25 cellular contexts compared by ENCODE assay signal in the genomic region with DNA sequence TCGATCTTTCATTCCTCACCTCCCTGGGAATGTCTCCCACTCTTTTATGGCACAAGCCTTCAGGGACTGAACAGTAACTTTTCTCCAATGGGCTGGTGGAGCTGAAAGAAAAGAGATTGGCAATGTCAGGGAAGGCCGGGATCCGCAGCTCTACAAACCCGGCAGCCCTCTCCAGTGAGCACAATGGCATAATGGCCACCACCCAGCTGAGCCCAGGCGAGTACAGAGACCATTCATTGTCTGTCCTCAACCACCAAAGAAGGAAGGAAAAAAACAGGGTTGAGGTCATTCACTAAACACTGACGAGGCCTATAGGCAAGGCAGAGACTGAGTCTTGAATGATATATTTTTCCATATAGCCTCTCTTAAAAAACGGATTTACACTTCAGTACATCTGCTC. TPM values are rescaled to one million over a fixed set of nuclear protein-coding genes. Genes with fewer than 3 reads are reported as not detected.
A peak's percentile ranks its signal among the peaks of the same experiment; 100 is the strongest.
DNase-seq lines count a peak whose midpoint lies in the region; ATAC-seq and TF ChIP-seq lines count a peak whose summit lies in the region.
"Had no signal": no experiment of that assay in that cellular context is flagged by ENCODE, and none has a peak within 500 bp of the region (broad histone marks: within the 10 kb centered on the region; RNA-seq: fewer than 3 reads in every experiment).

No MANE protein-coding gene starts in this region.

- H3K9ac ChIP-seq in neuronal stem cell (ENCODE audit: low read depth, low read length, poor library complexity), result no peak overlapping the region
- H3K9ac ChIP-seq: GM23248, parathyroid adenoma had no signal

- no peak overlapping the region for H2BK120ac ChIP-seq in neuronal stem cell (ENCODE audit: low read depth, low read length)

- H3K36me3 Mint-ChIP-seq in Calu3 (ENCODE audit: insufficient read depth, unreplicated experiment) (peaks cover 17% of the 10 kb centered on the region), osteocyte (ENCODE audit: unreplicated experiment) (no peaks in the 10 kb centered on the region)
- peaks cover 0 to 3% of the 10 kb centered on the region in 2 donors for H3K36me3 Mint-ChIP-seq in stimulated activated naive B cell treated with anti-CD40 and anti-IgM and Interleukin-4, amounts not matched to agents 10 μg/mL and 1 μg/mL and 100 μg/mL, for 72 hours
- H3K36me3 Mint-ChIP-seq: naive B cell; stimulated activated memory B cell treated with anti-CD40 and anti-IgM and Interleukin-4, amounts not matched to agents 10 μg/mL and 1 μg/mL and 100 μg/mL, for 72 hours had no signal

- H3K9me3 ChIP-seq in OCI-LY7 (ENCODE audit: low read length) (peaks cover 8% of the 10 kb centered on the region; the same call in 1 of the 2 replicates), ectodermal cell (ENCODE audit: control insufficient read depth, low read length) (no peaks in the 10 kb centered on the region), neuronal stem cell (replicated peaks in 1 of 2; ENCODE audit: control insufficient read depth in 2 of 2, insufficient read depth in 1 of 2, low read depth in 1 of 2, low read length in 2 of 2) (peaks cover 0 to 3% of the 10 kb centered on the region in 2 donors), spleen (peaks cover 0 to 4% (median 0%) of the 10 kb centered on the region in 8 donors)
- H3K9me3 ChIP-seq: thyroid gland had no signal

- H2BK15ac ChIP-seq in neuronal stem cell (ENCODE audit: low read length), result no peak overlapping the region

- H3K9me2 ChIP-seq in OCI-LY7 (ENCODE audit: insufficient read depth, low read length), result no peaks in the 10 kb centered on the region

- H3K23ac ChIP-seq in neuronal stem cell (ENCODE audit: low read depth, low read length, poor library complexity), result no peak overlapping the region

- BruUV-seq in Calu3 (replicated peaks; lab: Mats Ljungman, UMichigan), result no TSS peak
- no TSS peak for BruUV-seq in OCI-LY7 (replicated peaks; lab: Mats Ljungman, UMichigan)

- H3K27me3 ChIP-seq in ectodermal cell (ENCODE audit: control insufficient read depth, insufficient read depth, low read length, poor library complexity, severe bottlenecking) (no peaks in the 10 kb centered on the region), neuronal stem cell (ENCODE audit: control insufficient read depth in 3 of 3, insufficient read depth in 3 of 3, low read depth in 1 of 3, low read length in 3 of 3) (no peaks in the 10 kb centered on the region), spleen (replicated peaks in 1 of 7) (peaks cover 0 to 13% (median 0%) of the 10 kb centered on the region in 7 donors)
- H3K27me3 ChIP-seq: hepatocyte, thyroid gland had no signal

- no peak overlapping the region for H3K18ac ChIP-seq in neuronal stem cell (ENCODE audit: low read length)

- no peak overlapping the region for H2BK5ac ChIP-seq in neuronal stem cell (ENCODE audit: low read length)

- ATAC-seq in GM18517 (IDR thresholded peaks at IDR 0.05; ENCODE audit: unreplicated experiment), result no peak
- ATAC-seq in stimulated activated naive B cell treated with anti-CD40 and anti-IgM and Interleukin-4, amounts not matched to agents 10 μg/mL and 1 μg/mL and 100 μg/mL, for 72 hours (replicated peaks), result no peak
- ATAC-seq: stimulated activated memory B cell treated with anti-CD40 and anti-IgM and Interleukin-4, amounts not matched to agents 10 μg/mL and 1 μg/mL and 100 μg/mL, for 72 hours had no signal

- TF ChIP-seq CTCF in Calu3 (IDR thresholded peaks at IDR 0.05; ENCODE audit: unreplicated experiment) (no peak), OCI-LY7 (conservative IDR thresholded peaks at IDR 0.05; ENCODE audit: low read length) (no peak), osteocyte (IDR thresholded peaks at IDR 0.05) (no peak), spleen (IDR thresholded peaks at IDR 0.05 in 8 of 11, conservative IDR thresholded peaks at IDR 0.05 in 3 of 11) (no peak)

- no peak overlapping the region for H2AK5ac ChIP-seq in neuronal stem cell (ENCODE audit: low read depth, low read length)

- POLR2A ChIA-PET in OCI-LY7 (lab: Charles Lee), result interaction anchor here (1.0 kb wide), 1 partner anchor 18 kb away, joined by 4 read pairs; no protein-coding TSS in a partner anchor

- peaks cover 36% of the 10 kb centered on the region for H3K4me1 Mint-ChIP-seq in Calu3 (ENCODE audit: low read depth, unreplicated experiment)
- H3K4me1 Mint-ChIP-seq in osteocyte (ENCODE audit: unreplicated experiment), result peaks cover 14% of the 10 kb centered on the region
- H3K4me1 Mint-ChIP-seq in stimulated activated naive B cell treated with anti-CD40 and anti-IgM and Interleukin-4, amounts not matched to agents 10 μg/mL and 1 μg/mL and 100 μg/mL, for 72 hours, result peaks cover 9 to 17% of the 10 kb centered on the region in 2 donors

- DNase-seq in Calu3 (no peak), OCI-LY7 (ENCODE audit: low spot score) (no peak), neuronal stem cell (ENCODE audit: low spot score) (peak; percentile 35), osteocyte (ENCODE audit: extremely low spot score, unreplicated experiment) (no peak), spleen (no peak)
- no peak for DNase-seq in stimulated activated naive B cell treated with anti-CD40 and anti-IgM and Interleukin-4, amounts not matched to agents 10 μg/mL and 1 μg/mL and 100 μg/mL, for 72 hours
- DNase-seq: activated CD4-positive, CD25-positive, alpha-beta regulatory T cell treated with anti-CD3 and anti-CD28 coated beads, Interleukin-2, amount 50 U/mL, for 72 hours; activated naive CD4-positive, alpha-beta T cell treated with anti-CD3 and anti-CD28 coated beads, Interleukin-2, amount 50 U/mL, for 16 hours; activated T-cell treated with anti-CD3 and anti-CD28 coated beads, Interleukin-2, amount 50 U/mL, for 24 hours; GM23248; KG1; kidney; naive B cell; NCI-H1930; NCI-H510A treated with DMSO at 0.1 percent for 48 hours; RPMI8226; thyroid gland had no signal

- intact Hi-C loops in Calu3 (cut with micrococcal nuclease; ENCODE audit: unreplicated experiment) (loop anchor here (5.0 to 10.0 kb wide), 2 partner anchors 91 to 254 kb away; no protein-coding TSS in a partner anchor), OCI-LY7 (cut with micrococcal nuclease; ENCODE audit: unreplicated experiment) (loop anchor here (5.0 kb wide), 1 partner anchor 294 kb away; a partner anchor contains a TSS), spleen (cut with DNase I; ENCODE audit: low total_unique reads) (no loop called here)

- H2AFZ ChIP-seq in OCI-LY7 (ENCODE audit: low read length) (no peak overlapping the region), neuronal stem cell (ENCODE audit: low read length) (peak overlapping the region; percentile 18)
- H2AFZ ChIP-seq: GM23248, hepatocyte, parathyroid adenoma had no signal

- peak overlapping the region; percentile 91 for H3K27ac Mint-ChIP-seq in Calu3 (ENCODE audit: unreplicated experiment)
- no peak overlapping the region for H3K27ac Mint-ChIP-seq in osteocyte (ENCODE audit: unreplicated experiment)
- no peak overlapping the region for H3K27ac Mint-ChIP-seq in stimulated activated naive B cell treated with anti-CD40 and anti-IgM and Interleukin-4, amounts not matched to agents 10 μg/mL and 1 μg/mL and 100 μg/mL, for 72 hours
- H3K27ac Mint-ChIP-seq: CD14-positive monocyte; memory B cell; stimulated activated memory B cell treated with anti-CD40 and anti-IgM and Interleukin-4, amounts not matched to agents 10 μg/mL and 1 μg/mL and 100 μg/mL, for 72 hours had no signal

- no peak overlapping the region for H3K4ac ChIP-seq in neuronal stem cell (ENCODE audit: low read length)

- H3K36me3 ChIP-seq in OCI-LY7 (ENCODE audit: insufficient read depth, low read length) (peaks cover 22% of the 10 kb centered on the region), ectodermal cell (ENCODE audit: control insufficient read depth, insufficient read depth, low read length) (no peaks in the 10 kb centered on the region), neuronal stem cell (replicated peaks in 1 of 2; ENCODE audit: control insufficient read depth in 2 of 2, insufficient read depth in 2 of 2, low read length in 2 of 2) (no peaks in the 10 kb centered on the region), spleen (peaks cover 0 to 3% (median 0%) of the 10 kb centered on the region in 6 donors)
- H3K36me3 ChIP-seq: thyroid gland had no signal

- H3K14ac ChIP-seq in neuronal stem cell (ENCODE audit: low read length), result no peak overlapping the region

- no peaks in the 10 kb centered on the region for H3K79me1 ChIP-seq in neuronal stem cell (ENCODE audit: low read depth, low read length)

- peaks cover 27% of the 10 kb centered on the region for H3K4me1 ChIP-seq in OCI-LY7 (ENCODE audit: insufficient read depth, low read length, poor library complexity, severe bottlenecking)
- H3K4me1 ChIP-seq in ectodermal cell (ENCODE audit: control insufficient read depth, insufficient read depth, low read length), result peaks cover 14% of the 10 kb centered on the region
- H3K4me1 ChIP-seq in neuronal stem cell (ENCODE audit: control insufficient read depth in 2 of 2, insufficient read depth in 1 of 2, low read depth in 1 of 2, low read length in 2 of 2), result peaks cover 5 to 12% of the 10 kb centered on the region in 2 donors
- peaks cover 0 to 32% (median 27%) of the 10 kb centered on the region in 6 donors for H3K4me1 ChIP-seq in spleen

- TF ChIP-seq POLR2A in spleen (IDR thresholded peaks at IDR 0.05), result no peak

- no peak overlapping the region for H3K4me3 Mint-ChIP-seq in Calu3 (ENCODE audit: low read depth, unreplicated experiment)
- H3K4me3 Mint-ChIP-seq in osteocyte (ENCODE audit: unreplicated experiment), result no peak overlapping the region
- no peak overlapping the region for H3K4me3 Mint-ChIP-seq in stimulated activated naive B cell treated with anti-CD40 and anti-IgM and Interleukin-4, amounts not matched to agents 10 μg/mL and 1 μg/mL and 100 μg/mL, for 72 hours
- H3K4me3 Mint-ChIP-seq: CD14-positive monocyte; memory B cell; naive B cell; stimulated activated memory B cell treated with anti-CD40 and anti-IgM and Interleukin-4, amounts not matched to agents 10 μg/mL and 1 μg/mL and 100 μg/mL, for 72 hours had no signal

- H3K79me2 ChIP-seq in OCI-LY7 (ENCODE audit: insufficient read depth, low read depth, low read length), result peaks cover 49% of the 10 kb centered on the region; the same call in 1 of the 2 replicates
- H3K79me2 ChIP-seq: parathyroid adenoma had no signal

- H3K27me3 Mint-ChIP-seq in Calu3 (ENCODE audit: unreplicated experiment) (no peaks in the 10 kb centered on the region), osteocyte (ENCODE audit: unreplicated experiment) (no peaks in the 10 kb centered on the region)
- H3K27me3 Mint-ChIP-seq in stimulated activated naive B cell treated with anti-CD40 and anti-IgM and Interleukin-4, amounts not matched to agents 10 μg/mL and 1 μg/mL and 100 μg/mL, for 72 hours, result no peaks in the 10 kb centered on the region
- H3K27me3 Mint-ChIP-seq: memory B cell; naive B cell; stimulated activated memory B cell treated with anti-CD40 and anti-IgM and Interleukin-4, amounts not matched to agents 10 μg/mL and 1 μg/mL and 100 μg/mL, for 72 hours had no signal

- H3K27ac ChIP-seq in OCI-LY7 (ENCODE audit: low read depth, low read length, poor library complexity, severe bottlenecking), result no peak overlapping the region
- peak overlapping the region; percentile 80 for H3K27ac ChIP-seq in ectodermal cell (ENCODE audit: insufficient read depth, low read depth, low read length, poor library complexity, severe bottlenecking)
- peak overlapping the region; percentile 76 for H3K27ac ChIP-seq in neuronal stem cell (replicated peaks; ENCODE audit: low read length)
- no peak overlapping the region for H3K27ac ChIP-seq in spleen
- H3K27ac ChIP-seq: GM23248, hepatocyte, parathyroid adenoma, thyroid gland had no signal

- no peaks in the 10 kb centered on the region for H3K9me3 Mint-ChIP-seq in Calu3 (ENCODE audit: low read depth, unreplicated experiment)
- H3K9me3 Mint-ChIP-seq in osteocyte (ENCODE audit: unreplicated experiment), result peaks cover 5% of the 10 kb centered on the region
- H3K9me3 Mint-ChIP-seq in stimulated activated naive B cell treated with anti-CD40 and anti-IgM and Interleukin-4, amounts not matched to agents 10 μg/mL and 1 μg/mL and 100 μg/mL, for 72 hours, result no peaks in the 10 kb centered on the region
- H3K9me3 Mint-ChIP-seq: activated T-cell treated with anti-CD3 and anti-CD28 coated beads, Interleukin-2, amount 50 U/mL, for 24 hours; memory B cell; stimulated activated memory B cell treated with anti-CD40 and anti-IgM and Interleukin-4, amounts not matched to agents 10 μg/mL and 1 μg/mL and 100 μg/mL, for 72 hours had no signal

- no peaks in the 10 kb centered on the region for H4K20me1 ChIP-seq in OCI-LY7 (ENCODE audit: insufficient read depth, low read length)

- H2BK12ac ChIP-seq in neuronal stem cell (ENCODE audit: low read length), result no peak overlapping the region

- no peak overlapping the region for H4K91ac ChIP-seq in neuronal stem cell (ENCODE audit: low read depth, low read length, poor library complexity)

- H3K4me2 ChIP-seq in OCI-LY7 (ENCODE audit: low read length) (peak overlapping the region; percentile 96; the same call in 1 of the 2 replicates), neuronal stem cell (ENCODE audit: insufficient read depth, low read length, poor library complexity, severe bottlenecking) (no peak overlapping the region)
- H3K4me2 ChIP-seq: hepatocyte had no signal

- H3K4me3 ChIP-seq in OCI-LY7 (ENCODE audit: low read depth, low read length, poor library complexity, severe bottlenecking) (no peak overlapping the region), ectodermal cell (ENCODE audit: insufficient read depth, low read depth, low read length) (no peak overlapping the region), neuronal stem cell (ENCODE audit: low read length in 2 of 2) (no peak overlapping the region), spleen (no peak overlapping the region)
- H3K4me3 ChIP-seq: coronary artery, GM23248, hepatocyte, thyroid gland had no signal

- H4K8ac ChIP-seq in neuronal stem cell (ENCODE audit: low read depth, low read length), result no peak overlapping the region

- WGBS in ectodermal cell, 2 experiments, result 19 to 29% methylated on average over 5 to 6 of the region's 7 CpGs
- no CpG with 5 or more reads among the region's 7 CpGs for WGBS in neuronal stem cell (ENCODE audit: extremely low coverage in 2 of 2, insufficient read length in 2 of 2, insufficient replicate concordance in 1 of 2), 2 donors
- WGBS in spleen, 5 donors, result 63 to 88% (median 68%) methylated on average over 7 of the region's 7 CpGs

- CTCF ChIA-PET in Calu3 (lab: Charles Lee) (no interaction called here), OCI-LY7 (lab: Charles Lee; ENCODE audit: unreplicated experiment) (no interaction called here)

RNA-seq across cellular contexts. Expression of a gene that starts 3.6 kb away (rescaled TPM):
- total RNA-seq in Calu3 (2022) (21.7 and 22.5 TPM in 2 replicates), OCI-LY7 (2022) (24.6 and 25.6 TPM in 2 replicates), osteocyte (20.0 and 22.9 TPM in 2 replicates), spleen (10 to 100 TPM; 11.6 to 17.0 (median 14.5) TPM)
- 23.2 and 30.1 TPM in 2 replicates for total RNA-seq in OCI-LY7 (2014; rRNA removed; shearing (Covaris generic))
- 20.2 TPM for polyA plus RNA-seq in ectodermal cell (2013, experiment 1 of 4)
- 23.4 TPM for polyA plus RNA-seq in ectodermal cell (2013, experiment 2 of 4)
- 23.2 TPM for polyA plus RNA-seq in ectodermal cell (2013, experiment 3 of 4)
- 23.0 TPM for polyA plus RNA-seq in ectodermal cell (2013, experiment 4 of 4)
- 16.1 TPM for polyA plus RNA-seq in neuronal stem cell (2013, experiment 1 of 2)
- polyA plus RNA-seq in neuronal stem cell (2013, experiment 2 of 2), result 16.3 TPM
- polyA plus RNA-seq in spleen, result 10 to 100 TPM; 13.7 to 20.6 (median 18.9) TPM

Comparison
In these comparisons a context has a peak if more than half of its experiments do, and no peak if none do; other contexts are left out.
1. H3K27ac ChIP-seq: peak in ectodermal cell (single experiment) and neuronal stem cell (single experiment); none in OCI-LY7 (single experiment) and spleen (0 of 8).